Comparison of ENCODE assay signal across 8 cellular contexts in genomic region chr11:45964911-45965389, GRCh38. TPM values are rescaled to one million over a fixed set of nuclear protein-coding genes. Genes with fewer than 3 reads are reported as not detected.
DNase-seq lines count a peak whose midpoint lies in the region; ATAC-seq, FAIRE-seq and TF ChIP-seq lines count a peak whose summit lies in the region.

No MANE protein-coding gene starts in this region.

- no peak overlapping the region for H3K9ac ChIP-seq in kidney (ENCODE audit: low read length in 2 of 2)

- H3K4me1 ChIP-seq in kidney (ENCODE audit: control insufficient read depth in 1 of 2, insufficient read depth in 1 of 2, low read depth in 1 of 2, low read length in 2 of 2): no peaks in the 10 kb centered on the region

- H3K9me3 ChIP-seq in kidney (ENCODE audit: control insufficient read depth in 1 of 2, low read length in 2 of 2): no peaks in the 10 kb centered on the region

- H3K27ac ChIP-seq in kidney (ENCODE audit: low read depth in 2 of 2, low read length in 2 of 2): no peak overlapping the region

- intact Hi-C loops in kidney (cut with DNase I): no loop called here

- DNase-seq in GM03348 (ENCODE audit: low spot score) (peak; percentile 87), NCI-H345 (lab: John Stamatoyannopoulos, UW) (peak; percentile 71), kidney (no peak)
- peak; percentile 40 for DNase-seq in activated CD4-positive, CD25-positive, alpha-beta regulatory T cell treated with anti-CD3 and anti-CD28 coated beads, Interleukin-2, amount 50 U/mL, for 16 hours (ENCODE audit: low read depth, low spot score)
- DNase-seq in central memory CD4-positive, alpha-beta T cell: peak; percentile 48
- peak; percentile 32 for DNase-seq in stimulated activated CD4-positive, alpha-beta T cell treated with anti-CD3 and anti-CD28 coated beads, Interleukin-2, amount 100 ng/mL, for 4 hours (ENCODE audit: low read depth)

- peaks cover 7 to 9% of the 10 kb centered on the region in 2 donors for H3K36me3 ChIP-seq in kidney (ENCODE audit: control insufficient read depth in 1 of 2, insufficient read depth in 2 of 2, low read length in 2 of 2)

- TF ChIP-seq CTCF in kidney (IDR thresholded peaks at IDR 0.05; ENCODE audit: borderline replicate concordance, extremely low read depth, insufficient read depth): peak; percentile 95

- FAIRE-seq in kidney (lab: Jason Lieb, UNC): peak; percentile 92

- no peak overlapping the region for H3K4me3 ChIP-seq in kidney (ENCODE audit: low read length in 2 of 2)

- ATAC-seq in HG03095 (IDR thresholded peaks at IDR 0.05; ENCODE audit: unreplicated experiment): peak; percentile 74
- ATAC-seq in HG02840 (IDR thresholded peaks at IDR 0.05; ENCODE audit: low FRiP score, unreplicated experiment): no peak

RNA-seq across cellular contexts. Expression of gene LARGE2, which starts 42.5 kb away (rescaled TPM):
- 13.1 TPM for total RNA-seq in kidney
- 29.8 TPM for polyA plus RNA-seq in kidney (ENCODE audit: insufficient read depth, low read depth, low replicate concordance)

RNA-seq across cellular contexts. Expression of gene PEX16, which starts 47.3 kb away (rescaled TPM):
- total RNA-seq in kidney: 38.4 TPM
- 46.0 TPM for polyA plus RNA-seq in kidney (ENCODE audit: insufficient read depth, low read depth, low replicate concordance)

RNA-seq across cellular contexts. Expression of gene FREY1, which starts 57.9 kb away (rescaled TPM):
- total RNA-seq in kidney: 1.0 TPM
- polyA plus RNA-seq in kidney (ENCODE audit: insufficient read depth, low read depth, low replicate concordance): 0.99 TPM
